Comparison of ENCODE assay signal across 22 cellular contexts in genomic region chr1:54998677-54999076, GRCh38. TPM values are rescaled to one million over a fixed set of nuclear protein-coding genes. Genes with fewer than 3 reads are reported as not detected.
DNase-seq lines count a peak whose midpoint lies in the region; ATAC-seq, FAIRE-seq and TF ChIP-seq lines count a peak whose summit lies in the region.
"Had no signal": no experiment of that assay in that cellular context is flagged by ENCODE, and none has a peak within 500 bp of the region (broad histone marks: within the 10 kb centered on the region; RNA-seq: fewer than 3 reads in every experiment).

TSS of gene BSND (plus strand) at chr1:54998933. CDS start at chr1:54999187, 254 bp downstream.

- H2AFZ ChIP-seq in GM12878 (ENCODE audit: control insufficient read depth, low read depth, low read length): no peak within 1 kb of the TSS

- POLR2A ChIA-PET in GM12878 (lab: Charles Lee): no interaction called here

- H3K4me2 ChIP-seq in GM12878 (ENCODE audit: control insufficient read depth, insufficient read depth): no peak within 1 kb of the TSS

- no peaks in the 10 kb centered on the region; the same call in 1 of the 2 replicates for H4K20me1 ChIP-seq in GM12878 (ENCODE audit: control insufficient read depth, insufficient read depth)

- H3K27me3 ChIP-seq in GM12878 (replicated peaks in 1 of 2; ENCODE audit: control insufficient read depth in 2 of 2, insufficient read depth in 2 of 2, low read length in 1 of 2) (peaks cover 2 to 5% of the 10 kb centered on the region in 2 experiments), ascending aorta (no peaks in the 10 kb centered on the region), gastroesophageal sphincter (peaks cover 67% of the 10 kb centered on the region)
- H3K27me3 ChIP-seq: MG63 had no signal

- ATAC-seq in GM19035 (IDR thresholded peaks at IDR 0.05; ENCODE audit: unreplicated experiment) (peak; percentile 48), HG03432 (IDR thresholded peaks at IDR 0.05; ENCODE audit: unreplicated experiment) (peak; percentile 63), GM12878 (peak; percentile 54), mucosa of descending colon (no peak), gastroesophageal sphincter (no peak)
- ATAC-seq: activated CD4-positive, CD25-positive, alpha-beta regulatory T cell treated with anti-CD3 and anti-CD28 coated beads, Interleukin-2, amount 50 U/mL, for 24 hours; activated CD8-positive, alpha-beta T cell treated with anti-CD3 and anti-CD28 coated beads, Interleukin-2, amount 10 ng/mL, durations not matched to agents 7 days and 5 days; activated T-cell treated with anti-CD3 and anti-CD28 coated beads, Interleukin-2, amount 50 U/mL, for 4 hours; lower lobe of right lung had no signal

- no peak within 1 kb of the TSS for H3K9ac ChIP-seq in GM12878 (ENCODE audit: control insufficient read depth, insufficient read depth, low read length)

- RAD21 ChIA-PET in GM12878 (lab: Charles Lee; ENCODE audit: unreplicated experiment): interaction anchor here (0.7 to 5.0 kb wide), 2 partner anchors 51 to 279 kb away, joined by 3 to 156 read pairs; no protein-coding TSS in a partner anchor

- TF ChIP-seq EP300 in GM12878 (IDR thresholded peaks at IDR 0.05; ENCODE audit: borderline replicate concordance in 1 of 2, control insufficient read depth in 1 of 2, low read depth in 2 of 2, low read length in 2 of 2) (no peak), gastroesophageal sphincter (IDR thresholded peaks at IDR 0.05) (no peak)

- no TSS peak for BruUV-seq in GM12878 (replicated peaks; lab: Mats Ljungman, UMichigan)

- in situ Hi-C loops in GM12878 (cut with MboI): loop anchor here (5.0 kb wide), 1 partner anchor 46 kb away; no protein-coding TSS in a partner anchor

- no peak for FAIRE-seq in GM12878 (lab: Jason Lieb, UNC)
- FAIRE-seq: islet of Langerhans had no signal

- CTCF ChIA-PET in GM12878 (lab: Yijun Ruan, JAX): interaction anchor here (0.6 to 19.5 kb wide), 3 partner anchors 24 to 152 kb away, joined by 3 to 436 read pairs (median 9); no protein-coding TSS in a partner anchor

- H3K27ac ChIP-seq in GM12878 (ENCODE audit: control insufficient read depth, insufficient read depth) (no peak within 1 kb of the TSS), ascending aorta (no peak within 1 kb of the TSS), gastroesophageal sphincter (no peak within 1 kb of the TSS)
- H3K27ac ChIP-seq: lower lobe of right lung had no signal

- no peak within 1 kb of the TSS for H3K4me3 ChIP-seq in GM12865 (ENCODE audit: low read depth, low read length)
- H3K4me3 ChIP-seq in GM12878: no peak within 1 kb of the TSS
- no peak within 1 kb of the TSS for H3K4me3 ChIP-seq in ascending aorta
- H3K4me3 ChIP-seq in mucosa of descending colon: no peak within 1 kb of the TSS
- H3K4me3 ChIP-seq in gastroesophageal sphincter: no peak within 1 kb of the TSS
- H3K4me3 ChIP-seq: lower lobe of right lung, MG63 had no signal

- WGBS in GM12878 (ENCODE audit: insufficient coverage, insufficient replicate concordance, low lambda C conversion rate, missing lambda C conversion rate): 38% methylated on average over 7 of the region's 7 CpGs
- WGBS in gastroesophageal sphincter (ENCODE audit: low coverage in 1 of 2), 2 donors: no CpG with 5 or more reads among the region's 7 CpGs

- TF ChIP-seq CTCF in GM12865 (IDR thresholded peaks at IDR 0.05; ENCODE audit: insufficient read depth, low read depth, low read length, missing control alignments) (no peak), GM12878 (IDR thresholded peaks at IDR 0.05 in 2 of 3, conservative IDR thresholded peaks at IDR 0.05 in 1 of 3; ENCODE audit: control insufficient read depth in 2 of 3, extremely low read depth in 1 of 3, insufficient read depth in 1 of 3, low read depth in 3 of 3, low read length in 3 of 3) (no peak), ascending aorta (IDR thresholded peaks at IDR 0.05) (no peak), mucosa of descending colon (IDR thresholded peaks at IDR 0.05) (no peak), gastroesophageal sphincter (IDR thresholded peaks at IDR 0.05) (no peak)

- peaks cover 3% of the 10 kb centered on the region; the same call in 1 of the 2 replicates for H3K4me1 ChIP-seq in GM12878 (ENCODE audit: control insufficient read depth, insufficient read depth, low read length)
- peaks cover 0 to 7% of the 10 kb centered on the region in 2 donors for H3K4me1 ChIP-seq in ascending aorta
- H3K4me1 ChIP-seq in mucosa of descending colon (ENCODE audit: low read depth): peaks cover 3% of the 10 kb centered on the region
- peaks cover 0 to 12% (median 4%) of the 10 kb centered on the region in 3 donors for H3K4me1 ChIP-seq in gastroesophageal sphincter

- no peaks in the 10 kb centered on the region for H3K79me2 ChIP-seq in GM12878 (ENCODE audit: control insufficient read depth, insufficient read depth, low read length)

- TF ChIP-seq RAD21 in GM12878 (IDR thresholded peaks at IDR 0.05; ENCODE audit: insufficient read depth, low read depth, low read length): no peak

- no peak for TF ChIP-seq POLR2A in GM12878 (IDR thresholded peaks at IDR 0.05; ENCODE audit: low read depth, low read length)
- TF ChIP-seq POLR2A in gastroesophageal sphincter (IDR thresholded peaks at IDR 0.05): no peak

- SMC1A ChIA-PET in GM12878 (lab: Charles Lee; ENCODE audit: uncharacterized antibody, unreplicated experiment): interaction anchor here (6.7 kb wide), 1 partner anchor 51 kb away, joined by 147 read pairs; no protein-coding TSS in a partner anchor

- DNase-seq in GM12865 (ENCODE audit: low read depth) (peak; percentile 12), GM12878 (ENCODE audit: low read depth, low spot score) (no peak), T1000 (lab: John Stamatoyannopoulos, UW) (no peak), ascending aorta (ENCODE audit: low spot score in 2 of 2) (no peak), mucosa of descending colon (no peak)
- DNase-seq: activated CD8-positive, alpha-beta T cell treated with anti-CD3 and anti-CD28 coated beads, Interleukin-2, amount 10 ng/mL, durations not matched to agents 7 days and 5 days; activated naive CD4-positive, alpha-beta T cell treated with Interleukin-2 at 50 U/mL for 16 hours; activated T-cell treated with anti-CD3 and anti-CD28 coated beads, Interleukin-2, amount 50 U/mL, for 4 hours; CD4-positive, CD25-positive, alpha-beta regulatory T cell; dermis blood vessel endothelial cell; DMS53; lower lobe of right lung; MG63; NCI-H1436; NCI-H2171 treated with DMSO at 0.1 percent for 48 hours; NK-92 treated with Interleukin-12 subunit alpha and Interleukin-12 subunit beta, amount 100 ng/mL, for 24 hours had no signal

- H3K36me3 ChIP-seq in GM12878 (ENCODE audit: control insufficient read depth in 2 of 2, insufficient read depth in 2 of 2, low read length in 1 of 2): no peaks in the 10 kb centered on the region
- no peaks in the 10 kb centered on the region for H3K36me3 ChIP-seq in ascending aorta
- no peaks in the 10 kb centered on the region for H3K36me3 ChIP-seq in mucosa of descending colon (ENCODE audit: low read depth)
- no peaks in the 10 kb centered on the region for H3K36me3 ChIP-seq in gastroesophageal sphincter
- H3K36me3 ChIP-seq: lower lobe of right lung, MG63 had no signal

- no peaks in the 10 kb centered on the region for H3K9me3 ChIP-seq in GM12878 (replicated peaks; ENCODE audit: control insufficient read depth, insufficient read depth, low read length)
- no peaks in the 10 kb centered on the region for H3K9me3 ChIP-seq in ascending aorta
- no peaks in the 10 kb centered on the region for H3K9me3 ChIP-seq in mucosa of descending colon
- no peaks in the 10 kb centered on the region for H3K9me3 ChIP-seq in gastroesophageal sphincter
- H3K9me3 ChIP-seq: lower lobe of right lung, MG63 had no signal

- intact Hi-C loops in GM12878 (cut with micrococcal nuclease; ENCODE audit: unreplicated experiment): no loop called here
- intact Hi-C loops in ascending aorta (cut with DNase I): no loop called here
- intact Hi-C loops in mucosa of descending colon (cut with DNase I, micrococcal nuclease): loop anchor here in 1 of 2 donors (5.0 kb wide), 1 partner anchor 46 kb away; no protein-coding TSS in a partner anchor

TF ChIP-seq in GM12878, 131 proteins besides CTCF, POLR2A, EP300 and RAD21 (continues in another document):
- TF ChIP-seq ZSCAN29 (IDR thresholded peaks at IDR 0.05): no peak
- no peak for TF ChIP-seq MAX (IDR thresholded peaks at IDR 0.05; ENCODE audit: low read depth, low read length)
- TF ChIP-seq WRNIP1 (IDR thresholded peaks at IDR 0.05; ENCODE audit: borderline replicate concordance, low read depth, low read length): no peak
- TF ChIP-seq TCF12 (IDR thresholded peaks at IDR 0.05; ENCODE audit: low read depth, low read length): no peak
- no peak for TF ChIP-seq RELA (IDR thresholded peaks at IDR 0.05; ENCODE audit: borderline replicate concordance, partially characterized antibody)
- no peak for TF ChIP-seq EED (IDR thresholded peaks at IDR 0.05; ENCODE audit: low read depth)
- no peak for TF ChIP-seq PAX8 (IDR thresholded peaks at IDR 0.05)
- TF ChIP-seq NFIC (IDR thresholded peaks at IDR 0.05; ENCODE audit: low read depth, low read length): no peak

RNA-seq across cellular contexts. Expression of gene BSND, which starts in this region (rescaled TPM):
- not detected in 2 replicates for total RNA-seq in GM12878 (2013; cell fraction: nucleolus; rRNA removed)
- total RNA-seq in GM12878 (2014; rRNA removed): not detected in 2 replicates
- total RNA-seq in GM12878 (2014; rRNA removed; fragmentation: Illumina TruSeq; extraction: Trizol): not detected in 2 replicates
- 0.03 TPM in 1 of 2 replicates, not detected in the other for total RNA-seq in GM12878 (2021)
- not detected for polyA plus RNA-seq in GM12878 (2011; ENCODE audit: low read depth)
- not detected in 2 replicates for polyA plus RNA-seq in GM12878 (2011; rRNA removed)
- polyA plus RNA-seq in GM12878 (2011; cell fraction: cytosol; rRNA removed): 0.01 TPM in 1 of 2 replicates, not detected in the other
- 0.03 TPM in 1 of 2 replicates, not detected in the other for polyA plus RNA-seq in GM12878 (2011; cell fraction: nucleus; rRNA removed)
- polyA plus RNA-seq in GM12878 (2012): 0.03 TPM in 1 of 2 replicates, not detected in the other
- polyA plus RNA-seq in GM12878 (2014; fragmentation: Illumina TruSeq; extraction: Trizol): not detected in 2 replicates
- polyA plus RNA-seq in GM12878 (2014; fragmentation: Nextera tagmentation; extraction: Ambion mirVana): not detected
- 0.01 TPM in 1 of 2 replicates, not detected in the other for polyA plus RNA-seq in GM12878 (2014; rRNA removed)
- polyA plus RNA-seq in GM12878 (2016; fragmentation: Nextera tagmentation; extraction: Ambion mirVana): not detected
- not detected in 2 replicates for polyA minus RNA-seq in GM12878 (2011; rRNA and poly(A)+ RNA removed)
- polyA minus RNA-seq in GM12878 (2011; cell fraction: cytosol; rRNA and poly(A)+ RNA removed): not detected in 2 replicates
- polyA minus RNA-seq in GM12878 (2011; cell fraction: nucleus; rRNA and poly(A)+ RNA removed): not detected in 2 replicates
- not detected for total RNA-seq in ascending aorta
- not detected for total RNA-seq in mucosa of descending colon
- total RNA-seq in gastroesophageal sphincter: not detected
- total RNA-seq: activated T-cell treated with anti-CD3 and anti-CD28 coated beads, Interleukin-2, amount 50 U/mL, for 4 hours; cardiac septum; CD4-positive, CD25-positive, alpha-beta regulatory T cell; dermis blood vessel endothelial cell; lower lobe of right lung had no signal
- polyA plus RNA-seq: CD4-positive, CD25-positive, alpha-beta regulatory T cell had no signal

Comparison
In these comparisons a context has a peak if more than half of its experiments do, and no peak if none do; other contexts are left out.
1. Peak in ATAC-seq in GM12878; RNA of the gene not detected or under 1 TPM.
2. ATAC-seq: peak in GM19035 (single experiment) and HG03432 (single experiment); none in mucosa of descending colon (single experiment) and gastroesophageal sphincter (single experiment).